ENCODE assay signal across 28 cellular contexts in genomic region chr7:148704966-148705365, GRCh38. TPM values are rescaled to one million over a fixed set of nuclear protein-coding genes. Genes with fewer than 3 reads are reported as not detected.
DNase-seq lines count a peak whose midpoint lies in the region; ATAC-seq, FAIRE-seq and TF ChIP-seq lines count a peak whose summit lies in the region.
"Had no signal": no experiment of that assay in that cellular context is flagged by ENCODE, and none has a peak within 500 bp of the region (broad histone marks: within the 10 kb centered on the region; RNA-seq: fewer than 3 reads in every experiment).

No MANE protein-coding gene starts in this region.

- TF ChIP-seq EP300 in GM12878 (IDR thresholded peaks at IDR 0.05; ENCODE audit: borderline replicate concordance in 1 of 2, control insufficient read depth in 1 of 2, low read depth in 2 of 2, low read length in 2 of 2): no peak

- peak overlapping the region; percentile 12 for H3K4me3 Mint-ChIP-seq in Caco-2 (ENCODE audit: unreplicated experiment)
- peak overlapping the region; percentile 31 for H3K4me3 Mint-ChIP-seq in nephron progenitor cell
- H3K4me3 Mint-ChIP-seq: activated naive CD4-positive, alpha-beta T cell treated with anti-CD3 and anti-CD28 coated beads, Interleukin-2, amount 10 ng/mL, durations not matched to agents 7 days and 5 days had no signal

- FAIRE-seq in GM12878 (lab: Jason Lieb, UNC) (no peak), urothelium cell line (lab: Jason Lieb, UNC) (no peak)
- FAIRE-seq: endothelial cell of umbilical vein, small intestine, TTC549 had no signal

- H3K27me3 ChIP-seq in Caco-2 (replicated peaks; ENCODE audit: control insufficient read depth, insufficient read depth, low read length) (no peaks in the 10 kb centered on the region), GM12878 (replicated peaks in 1 of 2; ENCODE audit: control insufficient read depth in 2 of 2, insufficient read depth in 2 of 2, low read length in 1 of 2) (no peaks in the 10 kb centered on the region)
- H3K27me3 ChIP-seq: breast epithelium, vagina had no signal

- in situ Hi-C loops in GM12878 (cut with MboI): no loop called here

- CTCF ChIA-PET in Caco-2 (lab: Charles Lee): no interaction called here
- CTCF ChIA-PET in HEK293T (lab: Yijun Ruan, JAX): interaction anchor here (0.6 to 1.1 kb wide), 2 partner anchors 44 to 361 kb away, joined by 3 read pairs; no protein-coding TSS in a partner anchor
- CTCF ChIA-PET in GM12878 (lab: Yijun Ruan, JAX): interaction anchor here (1.1 to 3.6 kb wide), 4 partner anchors 7 to 462 kb away, joined by 3 to 11 read pairs (median 3); no protein-coding TSS in a partner anchor

- H3K9ac ChIP-seq in GM12878 (ENCODE audit: control insufficient read depth, insufficient read depth, low read length): no peak overlapping the region
- H3K9ac ChIP-seq: parathyroid adenoma had no signal

- H4K20me1 ChIP-seq in GM12878 (ENCODE audit: control insufficient read depth, insufficient read depth): peaks cover 10% of the 10 kb centered on the region; the same call in 1 of the 2 replicates

- peaks cover 60% of the 10 kb centered on the region for H3K4me1 Mint-ChIP-seq in Caco-2 (ENCODE audit: low read depth, unreplicated experiment)
- H3K4me1 Mint-ChIP-seq in nephron progenitor cell: peaks cover 73% of the 10 kb centered on the region

- H3K9me3 ChIP-seq in Caco-2 (no peaks in the 10 kb centered on the region), GM12878 (replicated peaks; ENCODE audit: control insufficient read depth, insufficient read depth, low read length) (no peaks in the 10 kb centered on the region)
- H3K9me3 ChIP-seq: breast epithelium, thoracic aorta, vagina had no signal

- SMC1A ChIA-PET in GM12878 (lab: Charles Lee; ENCODE audit: uncharacterized antibody, unreplicated experiment): interaction anchor here (1.0 to 2.9 kb wide), 4 partner anchors 16 to 129 kb away, joined by 3 to 18 read pairs (median 4); no protein-coding TSS in a partner anchor

- no peak for TF ChIP-seq POLR2A in GM12878 (IDR thresholded peaks at IDR 0.05; ENCODE audit: low read depth, low read length)

- peaks cover 93% of the 10 kb centered on the region for H3K79me2 ChIP-seq in GM12878 (ENCODE audit: control insufficient read depth, insufficient read depth, low read length)

- H3K27me3 Mint-ChIP-seq in Caco-2 (ENCODE audit: insufficient read depth, unreplicated experiment) (no peaks in the 10 kb centered on the region), nephron progenitor cell (ENCODE audit: low read depth, poor library complexity) (peaks cover 2% of the 10 kb centered on the region)
- H3K27me3 Mint-ChIP-seq: activated naive CD4-positive, alpha-beta T cell treated with anti-CD3 and anti-CD28 coated beads, Interleukin-2, amount 10 ng/mL, durations not matched to agents 7 days and 5 days had no signal

- peak overlapping the region; percentile 53; the same call in 1 of the 2 replicates for H3K4me2 ChIP-seq in GM12878 (ENCODE audit: control insufficient read depth, insufficient read depth)

- peaks cover 53% of the 10 kb centered on the region for H3K4me1 ChIP-seq in Caco-2
- peaks cover 7% of the 10 kb centered on the region for H3K4me1 ChIP-seq in GM12878 (ENCODE audit: control insufficient read depth, insufficient read depth, low read length)

- intact Hi-C loops in Caco-2 (cut with micrococcal nuclease; ENCODE audit: unreplicated experiment): loop anchor here (5.0 kb wide), 1 partner anchor 257 kb away; no protein-coding TSS in a partner anchor
- intact Hi-C loops in GM12878 (cut with micrococcal nuclease; ENCODE audit: unreplicated experiment): loop anchor here (5.0 to 10.0 kb wide), 3 partner anchors 128 to 257 kb away; partner anchors contain the start of gene EZH2

- TF ChIP-seq RAD21 in GM12878 (IDR thresholded peaks at IDR 0.05; ENCODE audit: insufficient read depth, low read depth, low read length): no peak

- H3K36me3 ChIP-seq in Caco-2 (ENCODE audit: control insufficient read depth, insufficient read depth, low read length) (no peaks in the 10 kb centered on the region; the same call in 1 of the 2 replicates), GM12878 (ENCODE audit: control insufficient read depth in 2 of 2, insufficient read depth in 2 of 2, low read length in 1 of 2) (0 out of 4 replicates have a peak, but pooled peaks cover 0 to 3% of the 10 kb centered on the region in 2 experiments)
- H3K36me3 ChIP-seq: breast epithelium, thoracic aorta, vagina had no signal

- H3K36me3 Mint-ChIP-seq in Caco-2 (ENCODE audit: insufficient read depth, unreplicated experiment) (peaks cover 8% of the 10 kb centered on the region), nephron progenitor cell (ENCODE audit: low read depth) (peaks cover 4% of the 10 kb centered on the region)

- no peak overlapping the region for H2AFZ ChIP-seq in GM12878 (ENCODE audit: control insufficient read depth, low read depth, low read length)
- H2AFZ ChIP-seq: parathyroid adenoma had no signal

- no peak for ATAC-seq in GM12878
- ATAC-seq: left cardiac atrium, PC-3 had no signal

- POLR2A ChIA-PET in Caco-2 (lab: Charles Lee): interaction anchor here (0.5 kb wide), 1 partner anchor 53 kb away, joined by 3 read pairs; no protein-coding TSS in a partner anchor
- POLR2A ChIA-PET in HEK293T (lab: Yijun Ruan, JAX): no interaction called here
- POLR2A ChIA-PET in GM12878 (lab: Charles Lee): interaction anchor here (1.4 kb wide), 1 partner anchor 8 kb away, joined by 3 read pairs; no protein-coding TSS in a partner anchor

- DNase-seq in Caco-2: no peak
- no peak for DNase-seq in HEK293T (ENCODE audit: extremely low spot score)
- no peak for DNase-seq in GM12878 (ENCODE audit: low read depth, low spot score)
- no peak for DNase-seq in nephron progenitor cell
- no peak for DNase-seq in urothelium cell line (ENCODE audit: low spot score)
- no peak for DNase-seq in NCI-H2227 (lab: John Stamatoyannopoulos, UW; ENCODE audit: unreplicated experiment)
- DNase-seq in dedifferentiated amniotic fluid mesenchymal stem cell (ENCODE audit: extremely low spot score): no peak
- DNase-seq: activated CD4-positive, alpha-beta T cell treated with anti-CD3 and anti-CD28 coated beads, Interleukin-2, amount 50 U/mL, for 48 hours; activated naive CD4-positive, alpha-beta T cell treated with anti-CD3 and anti-CD28 coated beads, Interleukin-2, amount 10 ng/mL, durations not matched to agents 7 days and 5 days; hypothalamus; left cardiac atrium; mammary epithelial cell; NCI-H1105; NCI-H187 treated with DMSO at 0.1 percent for 48 hours; NCI-H2171 treated with DMSO at 0.1 percent for 48 hours; NCI-H524; NK-92 treated with Interleukin-12 subunit alpha and Interleukin-12 subunit beta, amount 100 ng/mL, for 24 hours; PC-3; retina; small intestine; stimulated activated naive CD4-positive, alpha-beta T cell treated with Interleukin-2 at 50 U/mL for 16 hours had no signal

- TF ChIP-seq CTCF in Caco-2 (IDR thresholded peaks at IDR 0.05; ENCODE audit: insufficient read depth in 1 of 2, low read depth in 1 of 2, low read length in 1 of 2, severe bottlenecking in 1 of 2, unreplicated experiment in 1 of 2) (no peak), GM12878 (IDR thresholded peaks at IDR 0.05 in 2 of 3, conservative IDR thresholded peaks at IDR 0.05 in 1 of 3; ENCODE audit: control insufficient read depth in 2 of 3, extremely low read depth in 1 of 3, insufficient read depth in 1 of 3, low read depth in 3 of 3, low read length in 3 of 3) (no peak), nephron progenitor cell (IDR thresholded peaks at IDR 0.05) (no peak)

- H3K27ac Mint-ChIP-seq in Caco-2 (ENCODE audit: unreplicated experiment) (peak overlapping the region; percentile 79), nephron progenitor cell (no peak overlapping the region)
- H3K27ac Mint-ChIP-seq: activated naive CD4-positive, alpha-beta T cell treated with anti-CD3 and anti-CD28 coated beads, Interleukin-2, amount 10 ng/mL, durations not matched to agents 7 days and 5 days had no signal

- RAD21 ChIA-PET in GM12878 (lab: Charles Lee; ENCODE audit: unreplicated experiment): interaction anchor here (1.3 kb wide), 1 partner anchor 8 kb away, joined by 5 read pairs; no protein-coding TSS in a partner anchor

- H3K9me3 Mint-ChIP-seq in Caco-2 (ENCODE audit: unreplicated experiment) (no peaks in the 10 kb centered on the region), nephron progenitor cell (no peaks in the 10 kb centered on the region)
- H3K9me3 Mint-ChIP-seq: activated naive CD4-positive, alpha-beta T cell treated with anti-CD3 and anti-CD28 coated beads, Interleukin-2, amount 10 ng/mL, durations not matched to agents 7 days and 5 days had no signal

- WGBS in GM12878 (ENCODE audit: insufficient coverage, insufficient replicate concordance, low lambda C conversion rate, missing lambda C conversion rate): 96% methylated on average over 3 of the region's 3 CpGs

- BruUV-seq in Caco-2 (replicated peaks; lab: Mats Ljungman, UMichigan) (no TSS peak), GM12878 (replicated peaks; lab: Mats Ljungman, UMichigan) (no TSS peak)

- H3K27ac ChIP-seq in GM12878 (ENCODE audit: control insufficient read depth, insufficient read depth): no peak overlapping the region
- H3K27ac ChIP-seq: breast epithelium, parathyroid adenoma, SK-N-MC, thoracic aorta, vagina had no signal

- H3K4me3 ChIP-seq in Caco-2 (ENCODE audit: low read depth, low read length) (no peak overlapping the region), GM12878 (no peak overlapping the region)
- H3K4me3 ChIP-seq: breast epithelium, SK-N-MC, thoracic aorta, vagina had no signal

TF ChIP-seq in HEK293T, 16 proteins besides CTCF, POLR2A, EP300 and RAD21 (continues in another document):
- TF ChIP-seq ARNT (IDR thresholded peaks at IDR 0.05): no peak
- no peak for TF ChIP-seq BHLHE40 (IDR thresholded peaks at IDR 0.05; ENCODE audit: borderline replicate concordance)

RNA-seq across cellular contexts. Expression of gene CUL1, which starts 6.3 kb away (rescaled TPM):
- 66.6 and 71.9 TPM in 2 replicates for total RNA-seq in Caco-2 (2022)
- 32.7 and 32.8 TPM in 2 replicates for total RNA-seq in GM12878 (2013; cell fraction: nucleolus; rRNA removed)
- total RNA-seq in GM12878 (2014; rRNA removed): 35.0 and 36.9 TPM in 2 replicates
- 48.0 and 48.9 TPM in 2 replicates for total RNA-seq in GM12878 (2014; rRNA removed; fragmentation: Illumina TruSeq; extraction: Trizol)
- 39.7 and 40.7 TPM in 2 replicates for total RNA-seq in GM12878 (2021)
- polyA plus RNA-seq in GM12878 (2011; ENCODE audit: low read depth): 23.8 TPM
- 51.4 and 60.4 TPM in 2 replicates for polyA plus RNA-seq in GM12878 (2011; rRNA removed)
- 32.0 and 32.6 TPM in 2 replicates for polyA plus RNA-seq in GM12878 (2011; cell fraction: cytosol; rRNA removed)
- polyA plus RNA-seq in GM12878 (2011; cell fraction: nucleus; rRNA removed): 30.0 and 33.4 TPM in 2 replicates
- polyA plus RNA-seq in GM12878 (2012): 27.8 and 33.5 TPM in 2 replicates
- polyA plus RNA-seq in GM12878 (2014; fragmentation: Illumina TruSeq; extraction: Trizol): 50.2 and 55.1 TPM in 2 replicates
- 10 to 100 TPM; 13.3 to 21.4 TPM for polyA plus RNA-seq in GM12878 (2014; fragmentation: Nextera tagmentation; extraction: Ambion mirVana)
- polyA plus RNA-seq in GM12878 (2014; rRNA removed): 38.4 and 42.9 TPM in 2 replicates
- 10 to 100 TPM; 63.5 to 63.9 TPM for polyA plus RNA-seq in GM12878 (2016; fragmentation: Nextera tagmentation; extraction: Ambion mirVana)
- polyA minus RNA-seq in GM12878 (2011; rRNA and poly(A)+ RNA removed): 40.5 and 44.5 TPM in 2 replicates
- 16.2 and 19.1 TPM in 2 replicates for polyA minus RNA-seq in GM12878 (2011; cell fraction: cytosol; rRNA and poly(A)+ RNA removed)
- 17.0 and 27.4 TPM in 2 replicates for polyA minus RNA-seq in GM12878 (2011; cell fraction: nucleus; rRNA and poly(A)+ RNA removed)
